In genomic region chr1:244626709-244627108, GRCh38 we compare ENCODE assay signal across 26 cellular contexts.
"Had no signal": no experiment of that assay in that cellular context is flagged by ENCODE, and none has a peak within 500 bp of the region (broad histone marks: within the 10 kb centered on the region; RNA-seq: fewer than 3 reads in every experiment).

No MANE protein-coding gene starts in this region.

- ATAC-seq: naive thymus-derived CD8-positive, alpha-beta T cell; natural killer cell treated with Interleukin-12 subunit alpha and Interleukin-12 subunit beta and Interleukin-15 and Interleukin-18, amount 100 ng/mL, for 72 hours; pancreas; psoas muscle; right cardiac atrium; right lobe of liver; stimulated activated memory B cell treated with anti-CD40 and anti-IgM and Interleukin-4, amounts not matched to agents 10 μg/mL and 1 μg/mL and 100 μg/mL, for 72 hours; stimulated activated naive CD8-positive, alpha-beta T cell treated with anti-CD3 and anti-CD28 coated beads, Interleukin-15, amount 100 ng/mL, for 72 hours; stimulated activated naive CD8-positive, alpha-beta T cell treated with anti-CD3 and anti-CD28 coated beads, Interleukin-15, Interleukin-2, amounts not matched to agents 100 U/mL and 50 U/mL, for 24 hours; upper lobe of right lung had no signal

- H3K36me3 ChIP-seq: neutrophil, pancreas, right lobe of liver, sigmoid colon, suprapubic skin, tibial artery, transverse colon, upper lobe of right lung, uterus had no signal

- H3K9me3 ChIP-seq: neutrophil, pancreas, psoas muscle, right lobe of liver, sigmoid colon, suprapubic skin, testis, tibial artery, transverse colon, upper lobe of right lung, uterus had no signal

- H3K27me3 ChIP-seq: neutrophil, pancreas, right lobe of liver, sigmoid colon, suprapubic skin, testis, tibial artery, transverse colon, upper lobe of right lung, uterus had no signal

- H3K27ac ChIP-seq: neutrophil, pancreas, psoas muscle, right lobe of liver, sigmoid colon, suprapubic skin, testis, tibial artery, transverse colon, upper lobe of right lung, uterus had no signal

- H3K4me1 ChIP-seq: pancreas, psoas muscle, right lobe of liver, sigmoid colon, suprapubic skin, testis, tibial artery, transverse colon, upper lobe of right lung, uterus had no signal

- DNase-seq: naive thymus-derived CD8-positive, alpha-beta T cell; nephron progenitor cell; nucleus accumbens; pancreas; psoas muscle; right cardiac atrium; right lobe of liver; sigmoid colon; small intestine; stimulated activated CD4-positive, alpha-beta T cell treated with anti-CD3 and anti-CD28 coated beads, Interleukin-15, amount 100 ng/mL, for 24 hours; stimulated activated CD4-positive, alpha-beta T cell treated with anti-CD3 and anti-CD28 coated beads, Interleukin-2, amount 100 ng/mL, for 24 hours; stimulated activated CD4-positive, alpha-beta T cell treated with anti-CD3 and anti-CD28 coated beads, Interleukin-2, amount 100 ng/mL, for 48 hours; stimulated activated CD4-positive, alpha-beta T cell treated with anti-CD3 and anti-CD28 coated beads, Interleukin-4, amount 100 ng/mL, for 24 hours; stimulated activated naive CD4-positive, alpha-beta T cell; stimulated activated naive CD8-positive, alpha-beta T cell treated with anti-CD3 and anti-CD28 coated beads, Interleukin-15, amount 100 ng/mL, for 72 hours; stimulated activated naive CD8-positive, alpha-beta T cell treated with anti-CD3 and anti-CD28 coated beads, Interleukin-15, Interleukin-2, amounts not matched to agents 100 U/mL and 50 U/mL, for 24 hours; substantia nigra; testis; tibial artery; transverse colon; upper lobe of right lung; uterus had no signal

- FAIRE-seq: pancreas, small intestine had no signal

- H3K4me3 ChIP-seq: pancreas, psoas muscle, right lobe of liver, sigmoid colon, suprapubic skin, testis, tibial artery, transverse colon, upper lobe of right lung, uterus had no signal
